In genomic region chr13:21550918-21551317, GRCh38 we compare ENCODE assay signal across 23 cellular contexts.
"Had no signal": no experiment of that assay in that cellular context is flagged by ENCODE, and none has a peak within 500 bp of the region (broad histone marks: within the 10 kb centered on the region; RNA-seq: fewer than 3 reads in every experiment).

No MANE protein-coding gene starts in this region.

- H3K4me3 Mint-ChIP-seq: dendritic cell treated with granulocyte-macrophage colony-stimulating factor and Interleukin-4, amounts not matched to agents 40 ng/mL and 50 ng/mL, for 4 days; effector memory CD8-positive, alpha-beta T cell; naive B cell; nephron; type B pancreatic cell had no signal

- H3K36me3 ChIP-seq: gastrocnemius medialis, left lung, lower lobe of right lung, pancreas had no signal

- H3K4me2 ChIP-seq: smooth muscle cell had no signal

- H3K9me3 ChIP-seq: gastrocnemius medialis, left lung, lower lobe of right lung, pancreas had no signal

- FAIRE-seq: colon, pancreas, urothelium cell line had no signal

- H3K27ac Mint-ChIP-seq: dendritic cell treated with granulocyte-macrophage colony-stimulating factor and Interleukin-4, amounts not matched to agents 40 ng/mL and 50 ng/mL, for 4 days; effector memory CD8-positive, alpha-beta T cell; naive B cell; nephron; progenitor cell of endocrine pancreas; type B pancreatic cell had no signal

- H3K4me3 ChIP-seq: gastrocnemius medialis, heart right ventricle, left lung, lower lobe of right lung, pancreas, smooth muscle cell had no signal

- H3K27me3 ChIP-seq: gastrocnemius medialis, heart right ventricle, left lung, pancreas had no signal

- ATAC-seq: effector memory CD8-positive, alpha-beta T cell; gastrocnemius medialis; heart right ventricle; left lung; lower lobe of right lung; pancreas; right cardiac atrium had no signal

- H3K27me3 Mint-ChIP-seq: dendritic cell treated with granulocyte-macrophage colony-stimulating factor and Interleukin-4, amounts not matched to agents 40 ng/mL and 50 ng/mL, for 4 days; effector memory CD8-positive, alpha-beta T cell; naive B cell; progenitor cell of endocrine pancreas; type B pancreatic cell had no signal

- DNase-seq: effector memory CD8-positive, alpha-beta T cell; erythroblast; gastrocnemius medialis; heart right ventricle; hypothalamus; islet precursor cell; left lung; lower lobe of right lung; mesenchymal stem cell; midbrain; naive B cell; occipital lobe; pancreas; right cardiac atrium; stimulated activated CD4-positive, alpha-beta T cell treated with anti-CD3 and anti-CD28 coated beads, Interleukin-2, amount 100 ng/mL, for 48 hours; stimulated activated naive CD4-positive, alpha-beta T cell treated with Interleukin-2 at 50 U/mL for 16 hours had no signal

- H3K4me1 Mint-ChIP-seq: nephron had no signal

- H3K4me1 ChIP-seq: gastrocnemius medialis, lower lobe of right lung, pancreas had no signal

- H3K27ac ChIP-seq: gastrocnemius medialis, heart right ventricle, left lung, lower lobe of right lung, pancreas had no signal

- H3K9me3 Mint-ChIP-seq: dendritic cell treated with granulocyte-macrophage colony-stimulating factor and Interleukin-4, amounts not matched to agents 40 ng/mL and 50 ng/mL, for 4 days; effector memory CD8-positive, alpha-beta T cell; type B pancreatic cell had no signal
